Comparison of ENCODE assay signal across 16 cellular contexts in the genomic region with DNA sequence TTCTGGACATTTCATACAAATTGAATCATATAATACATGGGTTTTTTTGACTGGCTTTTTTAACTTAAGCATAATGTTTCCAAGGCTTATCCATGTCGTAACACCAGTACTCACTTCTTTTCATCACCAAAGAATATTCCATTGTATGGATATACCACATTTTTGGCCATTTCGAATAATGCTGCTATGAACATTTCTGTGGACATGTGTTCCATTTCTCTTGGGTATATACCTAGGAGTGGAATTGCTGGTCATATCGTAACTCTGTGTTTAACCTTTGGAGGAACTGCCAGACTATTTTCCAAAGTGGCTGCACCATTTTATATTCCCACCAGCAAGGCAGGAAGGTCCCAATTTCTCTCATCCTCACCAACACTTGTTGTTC. TPM values are rescaled to one million over a fixed set of nuclear protein-coding genes. Genes with fewer than 3 reads are reported as not detected.
DNase-seq lines count a peak whose midpoint lies in the region; ATAC-seq and TF ChIP-seq lines count a peak whose summit lies in the region.
"Had no signal": no experiment of that assay in that cellular context is flagged by ENCODE, and none has a peak within 500 bp of the region (broad histone marks: within the 10 kb centered on the region; RNA-seq: fewer than 3 reads in every experiment).

No MANE protein-coding gene starts in this region.

- H3K27ac ChIP-seq in heart right ventricle: peak overlapping the region in 6 of 10 donors; percentile 41 to 68 (median 49)
- H3K27ac ChIP-seq in coronary artery: peak overlapping the region; percentile 45 to 81
- peak overlapping the region; percentile 52 for H3K27ac ChIP-seq in osteoblast (ENCODE audit: low read depth, low read length)
- peak overlapping the region; percentile 92 for H3K27ac ChIP-seq in vagina

- no peak for TF ChIP-seq CTCF in heart right ventricle (IDR thresholded peaks at IDR 0.05)
- no peak for TF ChIP-seq CTCF in coronary artery (IDR thresholded peaks at IDR 0.05)
- TF ChIP-seq CTCF in osteoblast (IDR thresholded peaks at IDR 0.05; ENCODE audit: extremely low read depth, low read depth, low read length): no peak
- TF ChIP-seq CTCF in vagina (IDR thresholded peaks at IDR 0.05): no peak

- no peaks in the 10 kb centered on the region for H3K27me3 ChIP-seq in heart right ventricle
- H3K27me3 ChIP-seq in osteoblast (ENCODE audit: insufficient read depth, low read length): no peaks in the 10 kb centered on the region
- H3K27me3 ChIP-seq in vagina: no peaks in the 10 kb centered on the region
- H3K27me3 ChIP-seq: heart left ventricle, MG63 had no signal

- no peak for DNase-seq in heart right ventricle
- DNase-seq in Right ventricle myocardium inferior (ENCODE audit: missing footprints): no peak
- no peak for DNase-seq in coronary artery (ENCODE audit: low spot score)
- no peak for DNase-seq in osteoblast (ENCODE audit: insufficient read length, low spot score, missing footprints)
- DNase-seq in vagina (ENCODE audit: extremely low spot score in 2 of 2): no peak
- DNase-seq in AG20443 (ENCODE audit: low spot score): no peak
- DNase-seq in hypothalamus (lab: John Stamatoyannopoulos, UW): no peak
- no peak for DNase-seq in NCI-H2196 (lab: John Stamatoyannopoulos, UW; ENCODE audit: unreplicated experiment)
- DNase-seq: activated CD4-positive, alpha-beta T cell treated with anti-CD3 and anti-CD28 coated beads for 48 hours; activated CD8-positive, alpha-beta memory T cell treated with anti-CD3 and anti-CD28 coated beads, Interleukin-2, amount 10 ng/mL, durations not matched to agents 7 days and 5 days; endodermal cell; NCI-H1436 treated with DMSO at 0.1 percent for 48 hours; occipital lobe had no signal

- no peak for ATAC-seq in heart right ventricle
- no peak for ATAC-seq in Right ventricle myocardium inferior
- ATAC-seq: activated CD8-positive, alpha-beta memory T cell treated with anti-CD3 and anti-CD28 coated beads, Interleukin-2, amount 10 ng/mL, durations not matched to agents 7 days and 5 days had no signal

- no peak overlapping the region for H2AFZ ChIP-seq in osteoblast (ENCODE audit: low read length)

- H3K36me3 ChIP-seq in heart right ventricle: no peaks in the 10 kb centered on the region
- H3K36me3 ChIP-seq in osteoblast (ENCODE audit: insufficient read depth, low read length): no peaks in the 10 kb centered on the region
- no peaks in the 10 kb centered on the region for H3K36me3 ChIP-seq in vagina
- H3K36me3 ChIP-seq: heart left ventricle, MG63, thoracic aorta had no signal

- H3K4me3 ChIP-seq in heart right ventricle: no peak overlapping the region
- no peak overlapping the region for H3K4me3 ChIP-seq in coronary artery
- no peak overlapping the region for H3K4me3 ChIP-seq in osteoblast (ENCODE audit: insufficient read depth, low read length)
- H3K4me3 ChIP-seq in vagina: no peak overlapping the region
- H3K4me3 ChIP-seq: heart left ventricle, MG63, thoracic aorta had no signal

- no peak overlapping the region for H3K4me2 ChIP-seq in osteoblast (ENCODE audit: insufficient read depth, low read length)

- no peaks in the 10 kb centered on the region for H4K20me1 ChIP-seq in osteoblast (ENCODE audit: insufficient read depth, low read length)

- intact Hi-C loops in heart right ventricle (cut with DNase I) (loop anchor here in 6 of 10 donors (5.0 to 10.0 kb wide), 4 partner anchors 44 to 207 kb away; a partner anchor contains a TSS), Right ventricle myocardium inferior (cut with DNase I) (no loop called here), vagina (cut with DNase I) (loop anchor here (5.0 kb wide), 1 partner anchor 44 kb away; a partner anchor contains a TSS)

- peaks cover 12 to 52% (median 38%) of the 10 kb centered on the region in 9 donors for H3K4me1 ChIP-seq in heart right ventricle
- peaks cover 32% of the 10 kb centered on the region for H3K4me1 ChIP-seq in osteoblast (ENCODE audit: insufficient read depth, low read length)
- peaks cover 44% of the 10 kb centered on the region for H3K4me1 ChIP-seq in vagina

- TF ChIP-seq POLR2A in vagina (IDR thresholded peaks at IDR 0.05): no peak

- WGBS in heart right ventricle, 2 donors: 96 to 98% methylated on average over 3 of the region's 3 CpGs

- H3K79me2 ChIP-seq in osteoblast (ENCODE audit: insufficient read depth, low read length): no peaks in the 10 kb centered on the region

- H3K9me3 ChIP-seq in heart right ventricle: no peaks in the 10 kb centered on the region
- no peaks in the 10 kb centered on the region for H3K9me3 ChIP-seq in osteoblast (ENCODE audit: low read depth, low read length)
- no peaks in the 10 kb centered on the region for H3K9me3 ChIP-seq in vagina
- H3K9me3 ChIP-seq: heart left ventricle, MG63, thoracic aorta had no signal

RNA-seq across cellular contexts. Expression of a gene that starts 46.0 kb away (rescaled TPM):
- total RNA-seq in heart right ventricle (10 to 100 TPM; 50.0 to 94.2 (median 60.5) TPM), Right ventricle myocardium inferior (48.7 TPM), osteoblast (158 and 177 TPM in 2 replicates), vagina (158 TPM)
- polyA plus RNA-seq in heart right ventricle: 100 to 1,000 TPM in 1 of 2 donors, 10 to 100 TPM in 1; 42.5 to 125 TPM
